In the genomic region with DNA sequence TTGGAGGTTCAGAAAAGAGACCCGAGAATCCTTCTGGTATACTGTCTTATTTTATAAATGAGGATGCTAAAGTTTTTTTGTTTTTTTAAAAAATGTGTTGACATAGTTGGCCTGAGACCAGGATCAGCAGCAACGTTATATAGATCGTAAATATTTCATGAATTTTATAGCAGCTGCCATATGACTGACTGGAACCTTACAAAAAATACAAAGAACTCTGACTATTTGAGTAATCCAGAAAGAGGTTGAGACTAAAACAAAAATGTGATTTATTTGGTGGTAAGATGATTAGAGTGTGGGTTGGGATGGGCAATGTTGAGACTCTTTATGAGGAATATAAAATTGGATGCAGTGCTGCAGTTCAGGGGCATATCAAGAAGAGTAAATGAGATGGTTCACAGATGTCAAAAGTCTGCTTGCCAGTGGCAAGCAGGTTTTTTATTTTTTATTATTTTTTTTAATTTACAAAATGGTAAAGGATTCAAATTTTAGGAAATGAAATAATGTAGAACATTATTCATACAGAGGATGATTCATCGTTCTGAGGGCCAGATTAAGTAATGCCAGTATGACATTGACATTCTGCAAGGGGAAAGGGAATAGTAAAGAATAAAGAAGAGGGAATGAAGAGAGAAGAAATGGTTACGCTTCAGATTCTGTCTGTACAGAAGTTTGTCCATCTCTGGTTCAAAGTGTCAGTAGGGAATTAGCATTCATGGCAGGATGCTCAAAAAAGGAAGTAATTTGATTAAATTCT, we compare ENCODE assay signal across 15 cellular contexts. TPM values are rescaled to one million over a fixed set of nuclear protein-coding genes. Genes with fewer than 3 reads are reported as not detected.
A peak's percentile ranks its signal among the peaks of the same experiment; 100 is the strongest.
DNase-seq lines count a peak whose midpoint lies in the region; ATAC-seq and TF ChIP-seq lines count a peak whose summit lies in the region.
"Had no signal": no experiment of that assay in that cellular context is flagged by ENCODE, and none has a peak within 500 bp of the region (broad histone marks: within the 10 kb centered on the region; RNA-seq: fewer than 3 reads in every experiment).

No MANE protein-coding gene starts in this region.

- no peak for TF ChIP-seq POLR2A in right lobe of liver (IDR thresholded peaks at IDR 0.05)

- CTCF ChIA-PET in Panc1 (lab: Charles Lee) = interaction anchor here (0.5 kb wide), 1 partner anchor 71 kb away, joined by 11 read pairs; no protein-coding TSS in a partner anchor

- H3K9me3 Mint-ChIP-seq in activated naive CD4-positive, alpha-beta T cell treated with anti-CD3 and anti-CD28 coated beads, Interleukin-2, amount 50 U/mL, for 24 hours = no peaks in the 10 kb centered on the region

- intact Hi-C loops in Panc1 (cut with micrococcal nuclease; ENCODE audit: unreplicated experiment) (no loop called here), right lobe of liver (cut with DNase I) (no loop called here)

- H3K27ac ChIP-seq in Panc1 (ENCODE audit: low read length) (peak overlapping the region; percentile 13; the same call in 1 of the 2 replicates), epithelial cell of prostate (peak overlapping the region; percentile 45), smooth muscle cell (ENCODE audit: low read depth) (peak overlapping the region; percentile 44), right lobe of liver (no peak overlapping the region)
- H3K27ac ChIP-seq: HL-60 had no signal

- H3K4me1 ChIP-seq in Panc1 (ENCODE audit: control insufficient read depth, insufficient read depth, low read length) = peaks cover 9% of the 10 kb centered on the region; the same call in 1 of the 2 replicates
- H3K4me1 ChIP-seq in smooth muscle cell (ENCODE audit: low read depth) = no peaks in the 10 kb centered on the region
- H3K4me1 ChIP-seq in right lobe of liver = no peaks in the 10 kb centered on the region

- H3K36me3 ChIP-seq in Panc1 (ENCODE audit: control insufficient read depth, insufficient read depth, low read length) (peaks cover 12% of the 10 kb centered on the region; the same call in 1 of the 2 replicates), smooth muscle cell (ENCODE audit: low read depth) (no peaks in the 10 kb centered on the region), right lobe of liver (peaks cover 0 to 18% (median 0%) of the 10 kb centered on the region in 4 donors)

- in situ Hi-C loops in Panc1 (cut with HindIII; ENCODE audit: low pct_unique_long_range_greater_than_20kb, low sequenced_read_pairs) = no loop called here

- H3K4me1 Mint-ChIP-seq in activated naive CD4-positive, alpha-beta T cell treated with anti-CD3 and anti-CD28 coated beads, Interleukin-2, amount 50 U/mL, for 24 hours = peaks cover 41% of the 10 kb centered on the region

- no peak overlapping the region for H3K4me3 ChIP-seq in Panc1 (ENCODE audit: low read depth in 2 of 2, low read length in 2 of 2)
- H3K4me3 ChIP-seq in smooth muscle cell = no peak overlapping the region
- no peak overlapping the region for H3K4me3 ChIP-seq in right lobe of liver

- H3F3A ChIP-seq in smooth muscle cell (ENCODE audit: low read depth) = peaks cover 7% of the 10 kb centered on the region

- no peaks in the 10 kb centered on the region for H3K9me3 ChIP-seq in Panc1 (ENCODE audit: control insufficient read depth, insufficient read depth, low read depth, low read length)
- H3K9me3 ChIP-seq in smooth muscle cell (replicated peaks; ENCODE audit: low read depth) = no peaks in the 10 kb centered on the region
- no peaks in the 10 kb centered on the region for H3K9me3 ChIP-seq in right lobe of liver

- BruUV-seq in Panc1 (replicated peaks; lab: Mats Ljungman, UMichigan) = TSS peak; percentile 5

- peaks cover 90% of the 10 kb centered on the region for H4K20me1 ChIP-seq in smooth muscle cell (ENCODE audit: low read depth)

- H3K79me2 ChIP-seq in smooth muscle cell (ENCODE audit: low read depth) = peaks cover 87% of the 10 kb centered on the region

- H3K36me3 Mint-ChIP-seq in activated naive CD4-positive, alpha-beta T cell treated with anti-CD3 and anti-CD28 coated beads, Interleukin-2, amount 50 U/mL, for 24 hours = peaks cover 20% of the 10 kb centered on the region

- ATAC-seq in Panc1 = no peak
- ATAC-seq in HG02840 (IDR thresholded peaks at IDR 0.05; ENCODE audit: low FRiP score, unreplicated experiment) = no peak
- no peak for ATAC-seq in right lobe of liver
- ATAC-seq: WTC11 had no signal

- no peaks in the 10 kb centered on the region for H3K27me3 Mint-ChIP-seq in activated naive CD4-positive, alpha-beta T cell treated with anti-CD3 and anti-CD28 coated beads, Interleukin-2, amount 50 U/mL, for 24 hours

- DNase-seq in activated naive CD4-positive, alpha-beta T cell treated with anti-CD3 and anti-CD28 coated beads, Interleukin-2, amount 50 U/mL, for 16 hours = no peak
- DNase-seq in Panc1 (ENCODE audit: low read depth, low spot score) (no peak), epithelial cell of prostate (ENCODE audit: low read depth, low spot score) (no peak), smooth muscle cell (lab: John Stamatoyannopoulos, UW; ENCODE audit: unreplicated experiment) (no peak), right lobe of liver (no peak), Ammon's horn (ENCODE audit: low spot score) (no peak)
- DNase-seq: ACHN; GOT3; mesenchymal stem cell; NCI-H2171; NK-92 treated with Interleukin-12 subunit alpha and Interleukin-12 subunit beta, amount 100 ng/mL, for 24 hours had no signal

- POLR2A ChIA-PET in Panc1 (lab: Charles Lee) = interaction anchor here (0.6 kb wide), 1 partner anchor 408 kb away, joined by 3 read pairs; no protein-coding TSS in a partner anchor

- H3K27me3 ChIP-seq in Panc1 (ENCODE audit: control insufficient read depth, insufficient read depth, low read length) (no peaks in the 10 kb centered on the region), smooth muscle cell (ENCODE audit: low read depth) (no peaks in the 10 kb centered on the region), right lobe of liver (no peaks in the 10 kb centered on the region)

- H3K4me2 ChIP-seq in smooth muscle cell = no peak overlapping the region

- H3K4me3 Mint-ChIP-seq in activated naive CD4-positive, alpha-beta T cell treated with anti-CD3 and anti-CD28 coated beads, Interleukin-2, amount 50 U/mL, for 24 hours = no peak overlapping the region
- H3K4me3 Mint-ChIP-seq: WTC11 had no signal

- no peak for TF ChIP-seq CTCF in Panc1 (IDR thresholded peaks at IDR 0.05)
- no peak for TF ChIP-seq CTCF in smooth muscle cell (IDR thresholded peaks at IDR 0.05; ENCODE audit: borderline replicate concordance, insufficient read depth, poor library complexity, severe bottlenecking)
- no peak for TF ChIP-seq CTCF in right lobe of liver (IDR thresholded peaks at IDR 0.05)

- H2AFZ ChIP-seq in smooth muscle cell (ENCODE audit: low read depth) = no peak overlapping the region

- WGBS in smooth muscle cell (ENCODE audit: low lambda C conversion rate) = 65% methylated on average over 5 of the region's 5 CpGs
- WGBS in right lobe of liver (ENCODE audit: insufficient coverage, low coverage, low lambda C conversion rate, missing lambda C conversion rate) = 66% methylated on average over 5 of the region's 5 CpGs

- peak overlapping the region; percentile 62 for H3K27ac Mint-ChIP-seq in activated naive CD4-positive, alpha-beta T cell treated with anti-CD3 and anti-CD28 coated beads, Interleukin-2, amount 50 U/mL, for 24 hours
- H3K27ac Mint-ChIP-seq: WTC11 had no signal

- H3K9ac ChIP-seq in smooth muscle cell (ENCODE audit: low read depth) = no peak overlapping the region

RNA-seq across cellular contexts. Expression of gene SCAF8, which starts 58.5 kb away (rescaled TPM):
- total RNA-seq in Panc1 (2021; ENCODE audit: unreplicated experiment) = 38.9 TPM
- polyA plus RNA-seq in Panc1 (2012; ENCODE audit: insufficient read length) = 15.2 TPM
- 37.6 and 39.3 TPM in 2 replicates for total RNA-seq in smooth muscle cell
- polyA plus RNA-seq in smooth muscle cell = 12.3 and 12.7 TPM in 2 replicates
- 10 to 100 TPM; 12.7 to 17.2 (median 14.3) TPM for total RNA-seq in right lobe of liver

Comparison
In these comparisons a context has a peak if more than half of its experiments do, and no peak if none do; other contexts are left out.
1. H3K27ac ChIP-seq: peak in Panc1 (single experiment), epithelial cell of prostate (single experiment) and smooth muscle cell (single experiment); none in right lobe of liver (0 of 3).